8 cellular contexts compared by ENCODE assay signal in the genomic region with DNA sequence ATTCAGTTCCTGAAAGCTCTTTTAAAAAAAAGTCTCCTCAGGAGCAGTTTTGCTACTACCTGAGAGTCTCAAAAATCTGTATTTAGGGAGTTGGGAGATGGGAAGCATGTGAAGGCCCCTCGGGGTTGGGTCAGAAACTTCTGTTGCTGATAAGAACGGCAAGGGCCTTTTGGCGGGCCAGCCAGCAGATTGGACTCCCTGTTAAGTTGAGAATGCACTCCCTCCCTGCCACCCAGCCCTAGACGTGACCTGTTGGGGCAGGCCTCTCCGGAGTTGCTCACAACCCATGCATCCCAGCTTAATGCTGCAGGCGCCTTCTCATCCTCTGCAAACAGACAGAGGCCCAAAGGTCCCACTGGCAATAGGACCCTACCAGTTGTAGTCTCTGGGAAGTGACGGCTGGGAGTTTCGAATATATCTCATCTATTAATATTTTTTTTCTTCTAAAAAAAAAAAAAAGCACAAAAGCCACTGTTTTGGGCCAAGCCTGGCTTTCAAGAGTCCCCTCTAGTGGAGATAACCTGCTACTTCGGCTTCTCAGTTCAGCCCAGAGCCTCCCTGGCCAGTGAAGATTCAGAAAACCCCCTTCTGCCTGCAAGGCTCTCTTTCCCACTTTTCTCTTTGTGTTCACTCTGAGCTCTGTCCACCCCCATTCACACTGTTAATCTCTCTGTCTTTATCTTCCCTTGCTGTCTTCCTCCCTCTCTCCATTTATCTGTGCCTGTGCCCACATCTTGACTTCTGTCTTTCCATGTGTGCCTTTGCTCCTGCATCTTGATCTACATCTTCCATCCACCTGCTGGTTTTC. TPM values are rescaled to one million over a fixed set of nuclear protein-coding genes. Genes with fewer than 3 reads are reported as not detected.
A peak's percentile ranks its signal among the peaks of the same experiment; 100 is the strongest.
DNase-seq lines count a peak whose midpoint lies in the region; ATAC-seq and TF ChIP-seq lines count a peak whose summit lies in the region.

No MANE protein-coding gene starts in this region.

- H3K4me3 ChIP-seq in IMR-90 (ENCODE audit: insufficient read depth, low read depth, low read length) (no peak overlapping the region), SU-DHL-6 (ENCODE audit: insufficient read depth, low read length, poor library complexity, severe bottlenecking) (no peak overlapping the region), neuronal stem cell (ENCODE audit: low read length in 2 of 2) (no peak overlapping the region)

- intact Hi-C loops in IMR-90 (cut with micrococcal nuclease) = loop anchor here (2.0 kb wide), 1 partner anchor 106 kb away; no protein-coding TSS in a partner anchor

- no peak for TF ChIP-seq POLR2A in IMR-90 (IDR thresholded peaks at IDR 0.05; ENCODE audit: low read depth, low read length)

- H3K9me3 ChIP-seq in IMR-90 (ENCODE audit: control insufficient read depth, insufficient read depth, low read length) (no peaks in the 10 kb centered on the region), SU-DHL-6 (ENCODE audit: insufficient read depth, low read length) (no peaks in the 10 kb centered on the region), neuronal stem cell (replicated peaks in 1 of 2; ENCODE audit: control insufficient read depth in 2 of 2, insufficient read depth in 1 of 2, low read depth in 1 of 2, low read length in 2 of 2) (no peaks in the 10 kb centered on the region)

- no peak overlapping the region for H3K27ac ChIP-seq in IMR-90 (ENCODE audit: insufficient read depth, low read length)
- H3K27ac ChIP-seq in SU-DHL-6 (ENCODE audit: low read depth, low read length) = no peak overlapping the region
- H3K27ac ChIP-seq in neuronal stem cell (replicated peaks; ENCODE audit: low read length) = no peak overlapping the region

- H4K5ac ChIP-seq in IMR-90 (ENCODE audit: low read depth, low read length) = peak overlapping the region; percentile 22; the same call in 1 of the 2 replicates

- H3K79me1 ChIP-seq in IMR-90 (ENCODE audit: low read depth in 1 of 2, low read length in 2 of 2) (peaks cover 0 to 43% of the 10 kb centered on the region in 2 experiments; a peak in 3 of 4 replicates), neuronal stem cell (ENCODE audit: low read depth, low read length) (no peaks in the 10 kb centered on the region)

- H3K79me2 ChIP-seq in SU-DHL-6 (ENCODE audit: insufficient read depth, low read length) = no peaks in the 10 kb centered on the region

- H2BK15ac ChIP-seq in IMR-90 (ENCODE audit: low read depth, low read length) (no peak overlapping the region), neuronal stem cell (ENCODE audit: low read length) (peak overlapping the region; percentile 7)

- H4K8ac ChIP-seq in IMR-90 (ENCODE audit: low read depth in 2 of 2, low read length in 2 of 2) = peak overlapping the region in 1 of 2 experiments; percentile 45; a peak in 2 of 4 replicates
- H4K8ac ChIP-seq in neuronal stem cell (ENCODE audit: low read depth, low read length) = no peak overlapping the region

- BruUV-seq in IMR-90 (replicated peaks; lab: Mats Ljungman, UMichigan) = no TSS peak

- DNase-seq in NCI-H2081 (lab: John Stamatoyannopoulos, UW) (peak; percentile 13 to 28), NCI-H2081 treated with DMSO at 0.1 percent for 48 hours (lab: John Stamatoyannopoulos, UW) (no peak), IMR-90 (peak; percentile 57), fibroblast of peridontal ligament (ENCODE audit: extremely low read depth) (peak; percentile 72), neuronal stem cell (ENCODE audit: low spot score) (no peak), pons (ENCODE audit: low spot score) (no peak)

- peaks cover 13% of the 10 kb centered on the region; the same call in 1 of the 2 replicates for H3K9me1 ChIP-seq in IMR-90 (ENCODE audit: insufficient read depth, low read length)

- H3F3A ChIP-seq in SU-DHL-6 (ENCODE audit: insufficient read depth) = no peaks in the 10 kb centered on the region

- in situ Hi-C loops in IMR-90 (cut with MboI; ENCODE audit: low sequenced_read_pairs) = no loop called here

- H2AK9ac ChIP-seq in IMR-90 (replicated peaks; ENCODE audit: low read depth, low read length, poor library complexity) = peak overlapping the region; percentile 62

- H4K20me1 ChIP-seq in IMR-90 (ENCODE audit: insufficient read depth, low read length) (no peaks in the 10 kb centered on the region), SU-DHL-6 (ENCODE audit: low read depth, low read length) (no peaks in the 10 kb centered on the region)

- H2AFZ ChIP-seq in IMR-90 (replicated peaks; ENCODE audit: low read length, poor library complexity) (peak overlapping the region; percentile 75), SU-DHL-6 (ENCODE audit: low read depth, low read length, severe bottlenecking) (no peak overlapping the region), neuronal stem cell (ENCODE audit: low read length) (peak overlapping the region; percentile 62)

- H3K56ac ChIP-seq in IMR-90 (ENCODE audit: extremely low read depth, insufficient read depth, low read length) = no peak overlapping the region

- H2BK120ac ChIP-seq in IMR-90 (ENCODE audit: low read depth, low read length) = peak overlapping the region; percentile 39; the same call in 1 of the 2 replicates
- no peak overlapping the region for H2BK120ac ChIP-seq in neuronal stem cell (ENCODE audit: low read depth, low read length)

- TF ChIP-seq CTCF in IMR-90 (conservative IDR thresholded peaks at IDR 0.05; ENCODE audit: low read depth, low read length) = peak; percentile 78
- TF ChIP-seq CTCF in SU-DHL-6 (IDR thresholded peaks at IDR 0.05; ENCODE audit: insufficient read depth, low read length, poor library complexity, severe bottlenecking) = peak; percentile 32

- no peak overlapping the region for H3K18ac ChIP-seq in IMR-90 (ENCODE audit: low read depth, low read length)
- peak overlapping the region; percentile 46 for H3K18ac ChIP-seq in neuronal stem cell (ENCODE audit: low read length)

- H3K27me3 ChIP-seq in IMR-90 (ENCODE audit: control insufficient read depth, insufficient read depth, low read length) = peaks cover 5% of the 10 kb centered on the region; the same call in 1 of the 2 replicates
- H3K27me3 ChIP-seq in SU-DHL-6 (ENCODE audit: low read length) = no peaks in the 10 kb centered on the region
- peaks cover 0 to 3% (median 0%) of the 10 kb centered on the region in 3 experiments for H3K27me3 ChIP-seq in neuronal stem cell (ENCODE audit: control insufficient read depth in 3 of 3, insufficient read depth in 3 of 3, low read depth in 1 of 3, low read length in 3 of 3)

- H3K9me2 ChIP-seq in SU-DHL-6 (replicated peaks; ENCODE audit: insufficient read depth, low read length) = no peaks in the 10 kb centered on the region

- peak; percentile 52 for ATAC-seq in IMR-90 (ENCODE audit: low read depth)
- ATAC-seq in HG03139 (IDR thresholded peaks at IDR 0.05; ENCODE audit: unreplicated experiment) = no peak

- H3K36me3 ChIP-seq in IMR-90 (ENCODE audit: control insufficient read depth, insufficient read depth, low read length) (no peaks in the 10 kb centered on the region), SU-DHL-6 (ENCODE audit: low read length) (no peaks in the 10 kb centered on the region), neuronal stem cell (replicated peaks in 1 of 2; ENCODE audit: control insufficient read depth in 2 of 2, insufficient read depth in 2 of 2, low read length in 2 of 2) (no peaks in the 10 kb centered on the region)

- H3K9ac ChIP-seq in IMR-90 (ENCODE audit: low read depth, low read length) = no peak overlapping the region
- H3K9ac ChIP-seq in SU-DHL-6 (ENCODE audit: low read length) = no peak overlapping the region
- no peak overlapping the region for H3K9ac ChIP-seq in neuronal stem cell (ENCODE audit: low read depth, low read length, poor library complexity)

- no peak overlapping the region for H3K4me2 ChIP-seq in IMR-90 (ENCODE audit: low read depth, low read length)
- H3K4me2 ChIP-seq in SU-DHL-6 (ENCODE audit: low read depth, low read length, poor library complexity, severe bottlenecking) = no peak overlapping the region
- no peak overlapping the region for H3K4me2 ChIP-seq in neuronal stem cell (ENCODE audit: insufficient read depth, low read length, poor library complexity, severe bottlenecking)

- H4K91ac ChIP-seq in IMR-90 (ENCODE audit: insufficient read depth, low read depth, low read length) = no peak overlapping the region
- H4K91ac ChIP-seq in neuronal stem cell (ENCODE audit: low read depth, low read length, poor library complexity) = peak overlapping the region; percentile 1

- dilution Hi-C loops in IMR-90 (cut with HindIII; ENCODE audit: low sequenced_read_pairs, unreplicated experiment) = no loop called here

- TF ChIP-seq RAD21 in IMR-90 (IDR thresholded peaks at IDR 0.05; ENCODE audit: low read length) = peak; percentile 77

- H2BK5ac ChIP-seq in IMR-90 (ENCODE audit: low read depth, low read length, poor library complexity, severe bottlenecking) = no peak overlapping the region
- H2BK5ac ChIP-seq in neuronal stem cell (ENCODE audit: low read length) = no peak overlapping the region

- no peak overlapping the region for H2BK12ac ChIP-seq in neuronal stem cell (ENCODE audit: low read length)

- peak overlapping the region; percentile 13; the same call in 1 of the 2 replicates for H2BK20ac ChIP-seq in IMR-90 (ENCODE audit: low read depth, low read length)

- peak overlapping the region; percentile 58; the same call in 1 of the 2 replicates for H2AK5ac ChIP-seq in IMR-90 (ENCODE audit: low read depth, low read length)
- H2AK5ac ChIP-seq in neuronal stem cell (ENCODE audit: low read depth, low read length) = peak overlapping the region; percentile 20

- CTCF ChIA-PET in IMR-90 (lab: Yijun Ruan, JAX) = interaction anchor here (0.6 to 11.3 kb wide), 9 partner anchors 18 to 217 kb away, joined by 3 to 158 read pairs (median 3); no protein-coding TSS in a partner anchor

- H3K4me1 ChIP-seq in IMR-90 (ENCODE audit: control insufficient read depth, insufficient read depth, low read length) = peaks cover 18% of the 10 kb centered on the region
- H3K4me1 ChIP-seq in neuronal stem cell (ENCODE audit: control insufficient read depth in 2 of 2, insufficient read depth in 1 of 2, low read depth in 1 of 2, low read length in 2 of 2) = peaks cover 28 to 34% of the 10 kb centered on the region in 2 donors

- 40% methylated on average over 2 of the region's 9 CpGs; no CpG with 5 or more reads in 1 of the 2 experiments for WGBS in IMR-90 (ENCODE audit: extremely low coverage in 2 of 2, insufficient read length in 1 of 2), 2 experiments
- no CpG with 5 or more reads among the region's 9 CpGs for WGBS in neuronal stem cell (ENCODE audit: extremely low coverage in 2 of 2, insufficient read length in 2 of 2, insufficient replicate concordance in 1 of 2), 2 donors

- H3K14ac ChIP-seq in IMR-90 (replicated peaks; ENCODE audit: low read depth, low read length) (no peak overlapping the region; the same call in 1 of the 2 replicates), neuronal stem cell (ENCODE audit: low read length) (no peak overlapping the region)

- H3K23ac ChIP-seq in IMR-90 (ENCODE audit: low read depth, low read length) (peak overlapping the region; percentile 12; the same call in 1 of the 2 replicates), neuronal stem cell (ENCODE audit: low read depth, low read length, poor library complexity) (no peak overlapping the region)

- peak overlapping the region; percentile 37; the same call in 1 of the 2 replicates for H3K4ac ChIP-seq in IMR-90 (ENCODE audit: low read depth, low read length)
- no peak overlapping the region for H3K4ac ChIP-seq in neuronal stem cell (ENCODE audit: low read length)

- POLR2A ChIA-PET in IMR-90 (lab: Charles Lee; ENCODE audit: unreplicated experiment) = no interaction called here

RNA-seq across cellular contexts. Expression of a gene that starts 5.3 kb away (rescaled TPM):
- total RNA-seq in IMR-90 (2012; rRNA removed) = 0.56 and 0.72 TPM in 2 replicates
- 1.1 and 1.2 TPM in 2 replicates for polyA plus RNA-seq in IMR-90 (2012; rRNA removed)
- 0.45 and 0.59 TPM in 2 replicates for polyA plus RNA-seq in IMR-90 (2012; cell fraction: cytosol; rRNA removed)
- polyA plus RNA-seq in IMR-90 (2012; cell fraction: nucleus; rRNA removed; ENCODE audit: low replicate concordance) = 3.2 and 3.3 TPM in 2 replicates
- 1.2 TPM for polyA plus RNA-seq in neuronal stem cell (2013, experiment 1 of 2)
- 1.1 TPM for polyA plus RNA-seq in neuronal stem cell (2013, experiment 2 of 2)

Comparison
In these comparisons a context has a peak if more than half of its experiments do, and no peak if none do; other contexts are left out.
1. DNase-seq: peak in NCI-H2081 (2 of 2), IMR-90 (single experiment) and fibroblast of peridontal ligament (single experiment); none in NCI-H2081 treated with DMSO at 0.1 percent for 48 hours (single experiment), neuronal stem cell (single experiment) and pons (single experiment).